8 cellular contexts compared by ENCODE assay signal in the genomic region with DNA sequence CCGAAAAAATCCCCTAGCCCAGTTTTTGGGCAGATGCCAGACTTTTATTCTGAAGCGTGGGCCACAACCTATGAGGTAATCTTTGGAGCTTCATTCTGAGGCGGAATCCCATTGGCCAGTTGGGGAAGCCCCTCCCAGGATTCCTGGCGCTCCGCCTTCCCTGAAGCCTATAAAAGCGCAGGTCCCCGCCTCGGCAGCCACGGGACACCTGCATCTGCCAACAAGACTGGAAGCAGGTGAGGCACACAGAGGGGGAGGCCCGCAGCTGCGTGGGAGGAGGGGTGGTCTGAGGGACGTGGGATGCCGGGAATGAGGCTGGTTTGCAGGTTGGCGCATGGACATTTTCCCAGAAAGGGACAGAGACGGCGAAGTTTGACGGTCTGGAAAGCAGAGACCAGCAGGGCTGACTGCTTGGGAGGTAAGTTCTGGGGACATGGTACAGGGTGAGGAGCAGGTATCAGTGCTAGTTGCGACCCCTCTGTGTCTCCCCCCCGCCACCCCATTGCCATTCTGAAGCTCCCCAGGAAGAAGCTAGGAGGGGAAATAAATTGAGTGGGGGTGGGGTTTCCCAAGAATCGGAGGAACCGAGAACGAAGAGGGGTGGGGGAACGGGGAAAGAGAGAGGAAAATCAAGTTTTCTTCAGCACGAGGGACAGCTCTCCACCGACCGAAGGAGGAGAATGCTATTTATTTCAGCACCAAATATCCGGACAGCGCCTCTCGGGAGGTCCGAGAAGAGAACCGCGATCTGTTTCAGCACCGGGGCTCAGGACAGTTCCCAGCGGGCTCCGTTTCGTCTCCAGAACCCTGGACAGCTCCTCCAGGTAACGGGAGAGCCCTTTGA. TPM values are rescaled to one million over a fixed set of nuclear protein-coding genes. Genes with fewer than 3 reads are reported as not detected.
A peak's percentile ranks its signal among the peaks of the same experiment; 100 is the strongest.
DNase-seq lines count a peak whose midpoint lies in the region; ATAC-seq and TF ChIP-seq lines count a peak whose summit lies in the region.

No MANE protein-coding gene starts in this region.

- H3K4me3 ChIP-seq in GM06990 (replicated peaks; ENCODE audit: low read depth, low read length) = no peak overlapping the region
- H3K4me3 ChIP-seq in body of pancreas = no peak overlapping the region
- H3K4me3 ChIP-seq in iPS DF 6.9 (ENCODE audit: low read length) = no peak overlapping the region
- no peak overlapping the region for H3K4me3 ChIP-seq in skeletal muscle cell (ENCODE audit: low read depth, low read length)

- H3K27ac ChIP-seq in body of pancreas (no peak overlapping the region), iPS DF 6.9 (ENCODE audit: low read length) (no peak overlapping the region)

- peak in 2 of 3 donors; percentile 57 to 74 for TF ChIP-seq POLR2A in body of pancreas (IDR thresholded peaks at IDR 0.05)

- no peaks in the 10 kb centered on the region for H3K9me3 ChIP-seq in body of pancreas
- H3K9me3 ChIP-seq in iPS DF 6.9 (ENCODE audit: control insufficient read depth, insufficient read depth, low read length) = no peaks in the 10 kb centered on the region

- no peaks in the 10 kb centered on the region for H3K36me3 ChIP-seq in GM06990 (ENCODE audit: control insufficient read depth, insufficient read depth, low read length)
- no peaks in the 10 kb centered on the region for H3K36me3 ChIP-seq in body of pancreas (replicated peaks in 1 of 2; ENCODE audit: insufficient read depth in 1 of 2, low read depth in 2 of 2)
- H3K36me3 ChIP-seq in iPS DF 6.9 (ENCODE audit: control insufficient read depth, insufficient read depth, low read length) = no peaks in the 10 kb centered on the region

- H3K4me1 ChIP-seq in body of pancreas (no peaks in the 10 kb centered on the region), iPS DF 6.9 (ENCODE audit: control insufficient read depth, insufficient read depth, low read length) (peaks cover 2% of the 10 kb centered on the region)

- H3K27me3 ChIP-seq in GM06990 (replicated peaks; ENCODE audit: control insufficient read depth, insufficient read depth, low read length) = no peaks in the 10 kb centered on the region
- no peaks in the 10 kb centered on the region for H3K27me3 ChIP-seq in body of pancreas
- no peaks in the 10 kb centered on the region; the same call in 1 of the 2 replicates for H3K27me3 ChIP-seq in iPS DF 6.9 (ENCODE audit: control insufficient read depth, insufficient read depth, low read length)

- TF ChIP-seq CTCF in GM06990 (IDR thresholded peaks at IDR 0.05; ENCODE audit: insufficient read depth, low read length, poor library complexity, severe bottlenecking) = no peak
- no peak for TF ChIP-seq CTCF in body of pancreas (IDR thresholded peaks at IDR 0.05)

- peak; percentile 90 for ATAC-seq in body of pancreas
- ATAC-seq in HG02840 (IDR thresholded peaks at IDR 0.05; ENCODE audit: low FRiP score, unreplicated experiment) = no peak
- ATAC-seq in GM18520 (IDR thresholded peaks at IDR 0.05; ENCODE audit: unreplicated experiment) = no peak

- 4 to 7% methylated on average over 20 to 37 of the region's 37 CpGs for WGBS in body of pancreas, 2 donors
- WGBS in iPS DF 6.9 (ENCODE audit: insufficient coverage, insufficient read length) = no CpG with 5 or more reads among the region's 37 CpGs

- DNase-seq in GM06990 (ENCODE audit: extremely low read depth, insufficient read length) (peak; percentile 44), NCI-H1694 (lab: John Stamatoyannopoulos, UW) (peak; percentile 34), T1000 (lab: John Stamatoyannopoulos, UW) (peak; percentile 70), body of pancreas (peak; percentile 85 to 90 (median 87)), iPS DF 6.9 (ENCODE audit: low read depth, low spot score) (peak; percentile 83), skeletal muscle cell (ENCODE audit: low read depth) (peak; percentile 33)

- intact Hi-C loops in body of pancreas (cut with DNase I) = no loop called here

RNA-seq across cellular contexts. Expression of a gene that starts 22.4 kb away (rescaled TPM):
- 10 to 100 TPM in 1 of 2 donors, 1 to 10 TPM in 1; 8.0 to 20.4 TPM for total RNA-seq in body of pancreas

RNA-seq across cellular contexts. Expression of a gene that starts 45.5 kb away (rescaled TPM):
- total RNA-seq in body of pancreas = 100 to 1,000 TPM in 1 of 2 donors, 10 to 100 TPM in 1; 44.6 to 130 TPM

Comparison
In these comparisons a context has a peak if more than half of its experiments do, and no peak if none do; other contexts are left out.
1. DNase-seq: peak in every context shown above with its lines; median percentile 87 in body of pancreas; 83 in iPS DF 6.9; 70 in T1000; 44 in GM06990; 34 in NCI-H1694; 33 in skeletal muscle cell.